5 cellular contexts compared by ENCODE assay signal in genomic region chr5:146499680-146500079, GRCh38.
A peak's percentile ranks its signal among the peaks of the same experiment; 100 is the strongest.
TF ChIP-seq lines count a peak whose summit lies in the region.

No MANE protein-coding gene starts in this region.

TF ChIP-seq in SK-N-SH, 30 proteins besides CTCF, POLR2A, EP300 and RAD21:
- no peak for TF ChIP-seq NFIC (IDR thresholded peaks at IDR 0.05; ENCODE audit: borderline replicate concordance)
- peak; percentile 74 for TF ChIP-seq PBX3 (IDR thresholded peaks at IDR 0.05)
- no peak for TF ChIP-seq NRF1 (IDR thresholded peaks at IDR 0.05; ENCODE audit: low read depth, low read length)
- TF ChIP-seq GABPA (IDR thresholded peaks at IDR 0.05; ENCODE audit: low read depth), result no peak
- no peak for TF ChIP-seq RCOR1 (IDR thresholded peaks at IDR 0.05; ENCODE audit: low read length)

TF ChIP-seq in SK-N-SH treated with all-trans-retinoic acid at 6 μM for 48 hours, 23 proteins besides CTCF, POLR2A, EP300 and RAD21 (continues in another document):
- TF ChIP-seq BACH2 (CRISPR knock-in tag; IDR thresholded peaks at IDR 0.05; ENCODE audit: borderline replicate concordance), result no peak
- TF ChIP-seq ESRRG (CRISPR knock-in tag; IDR thresholded peaks at IDR 0.05), result no peak
- TF ChIP-seq ZNF8 (CRISPR knock-in tag; IDR thresholded peaks at IDR 0.05), result no peak
- TF ChIP-seq SNAI2 (CRISPR knock-in tag; IDR thresholded peaks at IDR 0.05), result no peak
- TF ChIP-seq TSHZ2 (CRISPR knock-in tag; IDR thresholded peaks at IDR 0.05), result no peak
- TF ChIP-seq ZFP30 (CRISPR knock-in tag; IDR thresholded peaks at IDR 0.05), result no peak
- no peak for TF ChIP-seq ZNF70 (CRISPR knock-in tag; IDR thresholded peaks at IDR 0.05)
- TF ChIP-seq CSDC2 (CRISPR knock-in tag; IDR thresholded peaks at IDR 0.05), result no peak
- no peak for TF ChIP-seq TCF4 (CRISPR knock-in tag; IDR thresholded peaks at IDR 0.05; ENCODE audit: borderline replicate concordance)
- no peak for TF ChIP-seq ZNF565 (CRISPR knock-in tag; conservative IDR thresholded peaks at IDR 0.05; ENCODE audit: low read depth)
- TF ChIP-seq CREB5 (CRISPR knock-in tag; IDR thresholded peaks at IDR 0.05; ENCODE audit: low read depth), result no peak

TF ChIP-seq in HEK293, 187 proteins besides CTCF, POLR2A, EP300 and RAD21:
- TF ChIP-seq TSHZ1 (tag by site-specific recombination; IDR thresholded peaks at IDR 0.05; ENCODE audit: borderline replicate concordance) (peak; percentile 56; the same call in 1 of the 2 replicates), RBAK (tag by site-specific recombination; IDR thresholded peaks at IDR 0.05) (no peak)

TF ChIP-seq in GM12878, 131 proteins besides CTCF, POLR2A, EP300 and RAD21:
- TF ChIP-seq ATF7 (IDR thresholded peaks at IDR 0.05; ENCODE audit: low read depth) (no peak), EZH2 (IDR thresholded peaks at IDR 0.05; ENCODE audit: borderline replicate concordance, control insufficient read depth, low read depth, low read length) (no peak), CEBPZ (IDR thresholded peaks at IDR 0.05; ENCODE audit: low read depth, low read length) (no peak), PBX3 (IDR thresholded peaks at IDR 0.05; ENCODE audit: insufficient replicate concordance, low read depth, low read length) (peak; percentile 46), NRF1 (conservative IDR thresholded peaks at IDR 0.05; ENCODE audit: low read depth, low read length) (no peak), SRF (IDR thresholded peaks at IDR 0.05; ENCODE audit: low read depth in 2 of 2, low read length in 2 of 2) (no peak), HDAC2 (IDR thresholded peaks at IDR 0.05) (no peak), GATAD2B (conservative IDR thresholded peaks at IDR 0.05; ENCODE audit: low read depth) (no peak), KAT2A (conservative IDR thresholded peaks at IDR 0.05; ENCODE audit: control insufficient read depth, low read depth, low read length) (no peak), PKNOX1 (IDR thresholded peaks at IDR 0.05) (peak; percentile 78), SIN3A (IDR thresholded peaks at IDR 0.05; ENCODE audit: low read depth, low read length) (no peak)

TF ChIP-seq in neural cell, 6 proteins besides CTCF, POLR2A, EP300 and RAD21:
- TF ChIP-seq MXI1 (conservative IDR thresholded peaks at IDR 0.05; ENCODE audit: poor library complexity, severe bottlenecking) (no peak), EZH2 (IDR thresholded peaks at IDR 0.05; ENCODE audit: borderline replicate concordance, insufficient read depth, low read length, poor library complexity, severe bottlenecking) (no peak), TAF1 (IDR thresholded peaks at IDR 0.05; ENCODE audit: low read depth) (no peak), POLR2AphosphoS5 (IDR thresholded peaks at IDR 0.05) (peak; percentile 69), REST (IDR thresholded peaks at IDR 0.05; ENCODE audit: borderline replicate concordance) (no peak)
TF ChIP-seq in neural cell: peak in this region for 1.
